Comparison of ENCODE assay signal across 8 cellular contexts in the genomic region with DNA sequence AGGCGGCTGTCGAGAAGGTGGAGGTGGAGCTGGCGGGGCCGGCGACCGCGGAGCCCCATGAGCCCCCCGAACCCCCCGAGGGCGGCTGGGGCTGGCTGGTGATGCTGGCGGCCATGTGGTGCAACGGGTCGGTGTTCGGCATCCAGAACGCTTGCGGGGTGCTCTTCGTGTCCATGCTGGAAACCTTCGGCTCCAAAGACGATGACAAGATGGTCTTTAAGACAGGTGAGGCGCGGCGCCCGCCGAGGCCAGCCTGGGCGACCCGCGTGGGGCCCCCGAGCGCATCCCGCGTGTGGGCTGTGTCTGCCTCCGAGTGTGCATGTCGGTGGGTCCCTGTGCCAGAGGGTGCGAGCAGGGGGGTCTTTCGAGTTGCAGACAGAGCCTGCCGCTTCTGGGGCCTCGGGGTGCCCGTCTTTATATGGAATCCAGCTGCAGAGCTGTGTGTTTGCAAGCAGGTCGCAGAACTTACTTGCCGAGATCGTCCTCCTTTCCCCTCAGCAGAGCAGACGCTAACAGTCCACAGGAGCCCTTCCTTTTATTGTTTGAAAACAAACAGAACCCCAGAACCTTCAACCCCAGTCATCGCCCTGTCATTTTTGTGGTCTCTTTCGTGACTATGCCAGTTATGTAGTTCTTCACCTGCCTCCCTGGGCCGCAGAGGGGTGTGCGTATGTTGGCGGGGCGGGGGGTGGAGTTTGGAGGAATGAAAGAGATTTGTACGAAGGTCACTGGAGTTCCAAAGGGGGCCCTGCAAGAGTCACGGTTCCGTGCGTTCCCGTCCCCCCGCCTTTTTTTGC. TPM values are rescaled to one million over a fixed set of nuclear protein-coding genes. Genes with fewer than 3 reads are reported as not detected.
DNase-seq lines count a peak whose midpoint lies in the region; ATAC-seq and TF ChIP-seq lines count a peak whose summit lies in the region.

No MANE protein-coding gene starts in this region.

- POLR2A ChIA-PET in AG04450 (lab: Yijun Ruan, JAX), result no interaction called here

- no peak overlapping the region for H3K27ac ChIP-seq in AG04450 (ENCODE audit: low read depth, low read length)
- H3K27ac ChIP-seq in mesodermal cell (ENCODE audit: low read depth, low read length, severe bottlenecking), result no peak overlapping the region

- CTCF ChIA-PET in AG04450 (lab: Charles Lee), result no interaction called here

- 1% methylated on average over 33 to 51 of the region's 54 CpGs for WGBS in mesodermal cell (ENCODE audit: insufficient coverage in 2 of 2), 2 experiments

- ATAC-seq in GM19328 (IDR thresholded peaks at IDR 0.05; ENCODE audit: unreplicated experiment), result peak; percentile 14

- peaks cover 36% of the 10 kb centered on the region for H3K27me3 ChIP-seq in AG04450 (ENCODE audit: control insufficient read depth, insufficient read depth, low read length)

- H3K9me3 ChIP-seq in AG04450 (ENCODE audit: control insufficient read depth, insufficient read depth, low read length) (no peaks in the 10 kb centered on the region), mesodermal cell (ENCODE audit: control insufficient read depth, low read length) (no peaks in the 10 kb centered on the region)

- DNase-seq in AG04450 (ENCODE audit: low read depth, low spot score) (no peak), HuH-7.5 (ENCODE audit: low spot score) (peak; percentile 49), cerebellar cortex (ENCODE audit: low spot score) (peak; percentile 56), midbrain (lab: John Stamatoyannopoulos, UW) (no peak)
- DNase-seq in activated CD4-positive, CD25-positive, alpha-beta regulatory T cell treated with anti-CD3 and anti-CD28 coated beads, Interleukin-2, amount 50 U/mL, for 16 hours (ENCODE audit: low read depth, low spot score), result peak; percentile 53
- DNase-seq in stimulated activated CD8-positive, alpha-beta memory T cell treated with anti-CD3 and anti-CD28 coated beads, Interleukin-7, amount 100 ng/mL, for 4 hours (ENCODE audit: low read depth in 2 of 2), result peak; percentile 48 to 52

- peak overlapping the region; percentile 25; the same call in 1 of the 2 replicates for H3K4me3 ChIP-seq in AG04450 (ENCODE audit: low read depth, low read length)
- H3K4me3 ChIP-seq in mesodermal cell (ENCODE audit: extremely low read depth, insufficient read depth, low read length, poor library complexity, severe bottlenecking), result peak overlapping the region; percentile 44

- no peaks in the 10 kb centered on the region for H3K36me3 ChIP-seq in mesodermal cell (ENCODE audit: control insufficient read depth, insufficient read depth, low read length)

- no peaks in the 10 kb centered on the region for H3K4me1 ChIP-seq in mesodermal cell (ENCODE audit: control insufficient read depth, insufficient read depth, low read length, poor library complexity, severe bottlenecking)

- TF ChIP-seq CTCF in AG04450 (IDR thresholded peaks at IDR 0.05; ENCODE audit: low read depth, low read length), result no peak

RNA-seq across cellular contexts. Expression of a gene that starts 0.8 kb away (rescaled TPM):
- polyA plus RNA-seq in AG04450 (2011; rRNA removed), result not detected in 2 replicates
- polyA minus RNA-seq in AG04450 (2011; rRNA and poly(A)+ RNA removed), result not detected in 2 replicates
- polyA plus RNA-seq in mesodermal cell (2013, experiment 1 of 2), result 0.92 TPM
- polyA plus RNA-seq in mesodermal cell (2013, experiment 2 of 2), result 0.61 TPM

Comparison
In these comparisons a context has a peak if more than half of its experiments do, and no peak if none do; other contexts are left out.
1. DNase-seq: peak in HuH-7.5 (single experiment), activated CD4-positive, CD25-positive, alpha-beta regulatory T cell treated with anti-CD3 and anti-CD28 coated beads, Interleukin-2, amount 50 U/mL, for 16 hours (single experiment), cerebellar cortex (single experiment) and stimulated activated CD8-positive, alpha-beta memory T cell treated with anti-CD3 and anti-CD28 coated beads, Interleukin-7, amount 100 ng/mL, for 4 hours (2 of 2); none in AG04450 (single experiment) and midbrain (single experiment).